Comparison of ENCODE assay signal across 26 cellular contexts in the genomic region with DNA sequence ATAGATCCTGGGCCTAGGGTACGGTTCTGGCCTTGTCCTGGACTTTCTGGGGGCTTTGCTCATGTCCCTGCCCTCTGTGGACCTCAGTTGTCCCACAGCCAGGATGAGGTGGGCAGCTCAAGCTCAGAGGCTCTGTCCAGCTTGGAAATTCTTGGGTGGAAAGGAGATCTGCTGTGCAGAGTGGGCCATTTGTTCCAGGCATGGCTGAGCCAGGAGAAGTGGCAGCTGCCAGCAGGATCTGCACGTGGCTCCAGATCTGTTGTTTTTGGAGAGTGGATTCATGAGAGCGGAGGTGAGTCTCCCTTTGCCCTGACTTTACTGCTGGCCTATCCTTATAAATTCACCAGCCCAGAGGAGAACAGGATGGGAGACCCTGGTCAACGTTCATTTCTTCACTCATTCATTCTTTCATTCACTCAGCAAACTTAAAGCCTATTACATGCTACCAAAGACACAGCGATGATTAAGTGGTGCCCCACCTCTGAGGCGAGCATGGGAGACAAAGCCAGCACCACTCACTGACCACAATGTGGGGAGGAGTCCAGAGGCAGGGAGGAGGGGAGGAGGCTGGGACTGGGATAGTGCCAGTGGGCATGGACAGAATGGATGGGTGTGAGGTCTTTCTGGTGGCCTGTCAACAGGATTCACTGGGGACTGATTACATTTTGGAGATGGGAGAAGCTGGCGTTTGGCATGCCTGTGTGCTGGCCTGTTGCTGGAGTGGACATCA.
A peak's percentile ranks its signal among the peaks of the same experiment; 100 is the strongest.
DNase-seq lines count a peak whose midpoint lies in the region; ATAC-seq and TF ChIP-seq lines count a peak whose summit lies in the region.
"Had no signal": no experiment of that assay in that cellular context is flagged by ENCODE, and none has a peak within 500 bp of the region (broad histone marks: within the 10 kb centered on the region; RNA-seq: fewer than 3 reads in every experiment).

No MANE protein-coding gene starts in this region.

- H4K20me1 ChIP-seq in GM23248 (ENCODE audit: insufficient read depth): no peaks in the 10 kb centered on the region
- no peaks in the 10 kb centered on the region for H4K20me1 ChIP-seq in PC-3 (ENCODE audit: low read length)
- H4K20me1 ChIP-seq: BLaER1 had no signal

- POLR2A ChIA-PET in PC-3 (lab: Charles Lee; ENCODE audit: unreplicated experiment): no interaction called here

- TF ChIP-seq CTCF in PC-3 (conservative IDR thresholded peaks at IDR 0.05; ENCODE audit: low read depth, low read length): no peak
- no peak for TF ChIP-seq CTCF in fibroblast of mammary gland (conservative IDR thresholded peaks at IDR 0.05; ENCODE audit: control insufficient read depth, insufficient read depth, low read depth, low read length)

- no peaks in the 10 kb centered on the region for H3K79me2 ChIP-seq in GM23248 (ENCODE audit: insufficient read depth)
- H3K79me2 ChIP-seq in PC-3 (ENCODE audit: low read length): no peaks in the 10 kb centered on the region

- CTCF ChIA-PET in PC-3 (lab: Charles Lee): no interaction called here

- WGBS in GM23248 (ENCODE audit: low coverage in 1 of 2, low lambda C conversion rate in 2 of 2, missing lambda C conversion rate in 2 of 2), 2 experiments: 35 to 39% methylated on average over 7 of the region's 7 CpGs

- H3K9me2 ChIP-seq in GM23248 (ENCODE audit: insufficient read depth): no peaks in the 10 kb centered on the region
- H3K9me2 ChIP-seq in PC-3 (replicated peaks; ENCODE audit: low read length): no peaks in the 10 kb centered on the region

- DNase-seq in GM23248 (peak; percentile 28), PC-3 (peak; percentile 60), fibroblast of mammary gland (ENCODE audit: low read depth) (peak; percentile 13), renal cortical epithelial cell (ENCODE audit: low read depth) (peak; percentile 47), COLO829 (ENCODE audit: low spot score) (no peak), NCI-H446 (lab: John Stamatoyannopoulos, UW) (no peak), occipital lobe (lab: John Stamatoyannopoulos, UW) (no peak)
- DNase-seq: activated naive CD4-positive, alpha-beta T cell treated with anti-CD3 and anti-CD28 coated beads, Interleukin-2, amount 50 U/mL, for 16 hours; activated T-cell treated with anti-CD3 and anti-CD28 coated beads, Interleukin-2, amount 50 U/mL, for 72 hours; amygdala; DMS79; effector memory CD4-positive, alpha-beta T cell; erythroblast; GF-D8; hippocampal formation; KBM-7; NCI-H1417 treated with DMSO at 0.1 percent for 48 hours; NCI-H446 treated with DMSO at 0.1 percent for 48 hours; nucleus accumbens; small intestine had no signal

- H3K9ac ChIP-seq in GM23248: no peak overlapping the region
- H3K9ac ChIP-seq in PC-3 (ENCODE audit: low read length): no peak overlapping the region
- H3K9ac ChIP-seq: BLaER1 had no signal

- H3K27me3 ChIP-seq in GM23248 (replicated peaks; ENCODE audit: insufficient read depth) (no peaks in the 10 kb centered on the region), PC-3 (ENCODE audit: low read length) (no peaks in the 10 kb centered on the region)
- H3K27me3 ChIP-seq: BLaER1, cardiac muscle cell had no signal

- H3F3A ChIP-seq in GM23248 (ENCODE audit: insufficient read depth) (no peaks in the 10 kb centered on the region), PC-3 (ENCODE audit: low read length, unreplicated experiment) (no peaks in the 10 kb centered on the region)

- BruUV-seq in PC-3 (replicated peaks; lab: Mats Ljungman, UMichigan): no TSS peak

- H3K27ac ChIP-seq in GM23248 (no peak overlapping the region), PC-3 (ENCODE audit: low read length) (no peak overlapping the region)
- H3K27ac ChIP-seq: BLaER1, cardiac muscle cell, VCaP had no signal

- H3K4me3 ChIP-seq in GM23248: no peak overlapping the region
- H3K4me3 ChIP-seq in PC-3 (ENCODE audit: low read length): no peak overlapping the region
- no peak overlapping the region for H3K4me3 ChIP-seq in fibroblast of mammary gland (ENCODE audit: control insufficient read depth, low read depth, low read length)
- H3K4me3 ChIP-seq: BLaER1, cardiac muscle cell, coronary artery, HAP-1 had no signal

- H3K4me1 ChIP-seq in GM23248 (ENCODE audit: insufficient read depth) (no peaks in the 10 kb centered on the region), PC-3 (ENCODE audit: insufficient read depth, low read length) (peaks cover 12% of the 10 kb centered on the region)
- H3K4me1 ChIP-seq: BLaER1, HAP-1 had no signal

- in situ Hi-C loops in GM23248 (cut with MboI): no loop called here

- H2AFZ ChIP-seq in GM23248 (no peak overlapping the region), PC-3 (ENCODE audit: low read length) (no peak overlapping the region)

- H3K4me2 ChIP-seq in GM23248 (ENCODE audit: unreplicated experiment) (no peak overlapping the region), PC-3 (ENCODE audit: low read length) (no peak overlapping the region)
- H3K4me2 ChIP-seq: BLaER1 had no signal

- no peaks in the 10 kb centered on the region for H3K36me3 ChIP-seq in GM23248 (ENCODE audit: low read depth)
- no peaks in the 10 kb centered on the region for H3K36me3 ChIP-seq in PC-3 (ENCODE audit: low read depth, low read length)
- H3K36me3 ChIP-seq: BLaER1, cardiac muscle cell, HAP-1 had no signal

- H3K9me3 ChIP-seq in GM23248 (ENCODE audit: low read depth): no peaks in the 10 kb centered on the region
- H3K9me3 ChIP-seq in PC-3 (ENCODE audit: low read length): no peaks in the 10 kb centered on the region
- H3K9me3 ChIP-seq: BLaER1, HAP-1 had no signal

- intact Hi-C loops in PC-3 (cut with micrococcal nuclease): no loop called here

- peak; percentile 77 for ATAC-seq in PC-3
- ATAC-seq: activated T-cell treated with anti-CD3 and anti-CD28 coated beads, Interleukin-2, amount 50 U/mL, for 72 hours; left lobe of liver had no signal

Comparison
In these comparisons a context has a peak if more than half of its experiments do, and no peak if none do; other contexts are left out.
1. DNase-seq: peak in GM23248 (single experiment), PC-3 (single experiment), fibroblast of mammary gland (single experiment) and renal cortical epithelial cell (single experiment); none in COLO829 (single experiment), NCI-H446 (0 of 2) and occipital lobe (single experiment).